In the genomic region with DNA sequence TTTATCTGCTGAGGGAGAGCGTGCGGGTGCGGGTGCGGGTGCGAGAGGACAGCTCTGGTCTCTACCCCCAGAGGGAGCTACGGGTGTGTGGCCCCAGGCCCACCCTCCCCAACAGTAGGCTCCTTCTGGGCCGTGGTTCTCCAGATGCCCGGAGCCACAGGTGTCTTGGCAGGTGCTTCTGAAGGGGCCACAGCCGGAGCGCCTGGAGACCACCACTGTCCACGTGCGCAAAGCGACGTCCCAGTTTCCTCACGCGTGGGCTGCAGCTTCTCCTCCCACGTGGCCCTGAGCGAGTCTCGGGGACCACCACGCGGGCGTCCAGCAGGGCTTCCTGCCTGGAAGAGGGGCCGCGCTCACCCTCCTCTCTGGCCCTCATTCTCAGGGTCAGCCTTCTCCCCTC, we compare ENCODE assay signal across 37 cellular contexts.
"Had no signal": no experiment of that assay in that cellular context is flagged by ENCODE, and none has a peak within 500 bp of the region (broad histone marks: within the 10 kb centered on the region; RNA-seq: fewer than 3 reads in every experiment).

No MANE protein-coding gene starts in this region.

- H3K9me3 ChIP-seq: adrenal gland, ascending aorta had no signal

- H3K4me3 Mint-ChIP-seq: activated B cell treated with CpG ODN at 0.5 μM for 24 hours; activated CD4-positive, alpha-beta memory T cell treated with anti-CD3 and anti-CD28 coated beads for 36 hours; activated CD4-positive, alpha-beta T cell treated with anti-CD3 and anti-CD28 coated beads, Interleukin-2, amount 10 ng/mL, durations not matched to agents 24 days and 14 days; activated CD8-positive, alpha-beta T cell treated with anti-CD3 and anti-CD28 coated beads for 36 hours; activated naive CD4-positive, alpha-beta T cell treated with anti-CD3 and anti-CD28 coated beads for 36 hours; activated naive CD8-positive, alpha-beta T cell treated with anti-CD3 and anti-CD28 coated beads for 36 hours; activated T-cell treated with anti-CD3 and anti-CD28 coated beads, Interleukin-2, amount 50 U/mL, for 4 hours; activated T-cell treated with anti-CD3 and anti-CD28 coated beads, Interleukin-2, amount 50 U/mL, for 72 hours; activated T-helper 1 cell treated with anti-CD3 and anti-CD28 coated beads, Interleukin-12 subunit alpha, Interleukin-12 subunit beta, Interleukin-2, Interleukin-4 antibody, amounts not matched to agents 30 ng/mL and 10 ng/mL and 1 ng/mL, durations not matched to agents 14 hours and 24 hours and 36 hours; activated T-helper 17 cell treated with anti-CD3 and anti-CD28 coated beads, Interleukin-2, amount 50 U/mL, for 72 hours; brain; central memory CD8-positive, alpha-beta T cell; T-helper 1 cell treated with Interleukin-12 subunit alpha and Interleukin-12 subunit beta and Interleukin-4 antibody, amounts not matched to agents 30 μg/mL and 1 μg/mL, for 36 hours; T-helper 2 cell treated with Interferon-gamma antibody and Interleukin-4, amounts not matched to agents 5 μg/mL and 100 μg/mL, for 36 hours had no signal

- H3K36me3 Mint-ChIP-seq: activated CD4-positive, alpha-beta memory T cell treated with anti-CD3 and anti-CD28 coated beads for 36 hours; activated naive CD4-positive, alpha-beta T cell treated with anti-CD3 and anti-CD28 coated beads, Interleukin-2, amount 50 U/mL, for 72 hours; activated naive CD8-positive, alpha-beta T cell treated with anti-CD3 and anti-CD28 coated beads for 36 hours; brain had no signal

- H3K27ac Mint-ChIP-seq: activated B cell treated with CpG ODN at 0.5 μM for 24 hours; activated CD4-positive, alpha-beta memory T cell treated with anti-CD3 and anti-CD28 coated beads for 36 hours; activated CD4-positive, alpha-beta T cell treated with anti-CD3 and anti-CD28 coated beads, Interleukin-2, amount 10 ng/mL, durations not matched to agents 24 days and 14 days; activated CD8-positive, alpha-beta T cell treated with anti-CD3 and anti-CD28 coated beads for 36 hours; activated naive CD4-positive, alpha-beta T cell treated with anti-CD3 and anti-CD28 coated beads for 36 hours; activated naive CD8-positive, alpha-beta T cell treated with anti-CD3 and anti-CD28 coated beads for 36 hours; activated T-cell treated with anti-CD3 and anti-CD28 coated beads, Interleukin-2, amount 50 U/mL, for 72 hours; activated T-helper 1 cell treated with anti-CD3 and anti-CD28 coated beads, Interleukin-12 subunit alpha, Interleukin-12 subunit beta, Interleukin-2, Interleukin-4 antibody, amounts not matched to agents 30 ng/mL and 10 ng/mL and 1 ng/mL, durations not matched to agents 14 hours and 24 hours and 36 hours; activated T-helper 17 cell treated with anti-CD3 and anti-CD28 coated beads, Interleukin-2, amount 50 U/mL, for 72 hours; brain; T-helper 1 cell treated with Interleukin-12 subunit alpha and Interleukin-12 subunit beta and Interleukin-4 antibody, amounts not matched to agents 30 μg/mL and 1 μg/mL, for 36 hours; T-helper 2 cell treated with Interferon-gamma antibody and Interleukin-4, amounts not matched to agents 5 μg/mL and 100 μg/mL, for 36 hours had no signal

- DNase-seq: activated B cell treated with CpG ODN at 0.5 μM for 24 hours; activated CD4-positive, alpha-beta memory T cell treated with anti-CD3 and anti-CD28 coated beads for 36 hours; activated CD4-positive, alpha-beta T cell treated with anti-CD3 and anti-CD28 coated beads for 4 hours; activated CD4-positive, alpha-beta T cell treated with anti-CD3 and anti-CD28 coated beads, Interleukin-2, amount 10 ng/mL, durations not matched to agents 24 days and 14 days; activated CD4-positive, alpha-beta T cell treated with anti-CD3 and anti-CD28 coated beads, Interleukin-2, amount 50 U/mL, for 1 hour; activated CD4-positive, alpha-beta T cell treated with anti-CD3 and anti-CD28 coated beads, Interleukin-2, amount 50 U/mL, for 4 hours; activated CD4-positive, CD25-positive, alpha-beta regulatory T cell treated with anti-CD3 and anti-CD28 coated beads, Interleukin-2, amount 50 U/mL, for 72 hours; activated CD8-positive, alpha-beta memory T cell treated with anti-CD3 and anti-CD28 coated beads, Interleukin-2, amount 50 U/mL, for 4 hours; activated CD8-positive, alpha-beta T cell treated with anti-CD3 and anti-CD28 coated beads for 36 hours; activated effector memory CD4-positive, alpha-beta T cell treated with anti-CD3 and anti-CD28 coated beads, Interleukin-2, amount 50 U/mL, for 16 hours; activated gamma-delta T cell treated with Interleukin-2 at 50 U/mL for 16 hours; activated naive CD4-positive, alpha-beta T cell; activated naive CD4-positive, alpha-beta T cell treated with anti-CD3 and anti-CD28 coated beads for 36 hours; activated naive CD4-positive, alpha-beta T cell treated with anti-CD3 and anti-CD28 coated beads, Interleukin-2, amount 50 U/mL, for 16 hours; activated naive CD8-positive, alpha-beta T cell treated with anti-CD3 and anti-CD28 coated beads for 36 hours; activated T-cell treated with anti-CD3 and anti-CD28 coated beads for 4 hours; activated T-cell treated with anti-CD3 and anti-CD28 coated beads, Interleukin-2, amount 50 U/mL, for 1 hour; activated T-cell treated with anti-CD3 and anti-CD28 coated beads, Interleukin-2, amount 50 U/mL, for 4 hours; activated T-cell treated with anti-CD3 and anti-CD28 coated beads, Interleukin-2, amount 50 U/mL, for 72 hours; adrenal gland; amniotic stem cell; caudate nucleus; T-helper 1 cell; T-helper 2 cell; T-helper 9 cell had no signal

- H3K4me1 Mint-ChIP-seq: activated B cell treated with CpG ODN at 0.5 μM for 24 hours; activated CD4-positive, alpha-beta T cell treated with anti-CD3 and anti-CD28 coated beads, Interleukin-2, amount 10 ng/mL, durations not matched to agents 24 days and 14 days; activated naive CD8-positive, alpha-beta T cell treated with anti-CD3 and anti-CD28 coated beads for 36 hours; activated T-helper 17 cell treated with anti-CD3 and anti-CD28 coated beads, Interleukin-2, amount 50 U/mL, for 72 hours; brain; central memory CD8-positive, alpha-beta T cell had no signal

- H3K27me3 ChIP-seq: ascending aorta, cardiac muscle cell had no signal

- ATAC-seq: activated CD8-positive, alpha-beta T cell treated with anti-CD3 and anti-CD28 coated beads for 36 hours; activated naive CD4-positive, alpha-beta T cell treated with anti-CD3 and anti-CD28 coated beads, Interleukin-2, amount 50 U/mL, for 72 hours; activated T-cell treated with anti-CD3 and anti-CD28 coated beads, Interleukin-2, amount 50 U/mL, for 4 hours; activated T-cell treated with anti-CD3 and anti-CD28 coated beads, Interleukin-2, amount 50 U/mL, for 72 hours; activated T-helper 17 cell treated with anti-CD3 and anti-CD28 coated beads, Interleukin-2, amount 50 U/mL, for 72 hours had no signal

- H3K27ac ChIP-seq: adrenal gland, ascending aorta, cardiac muscle cell, VCaP had no signal

- H3K4me3 ChIP-seq: adrenal gland, ascending aorta, cardiac muscle cell had no signal

- H3K4me1 ChIP-seq: adrenal gland, ascending aorta had no signal

- FAIRE-seq: bronchial epithelial cell, TTC549 had no signal

- H3K9me3 Mint-ChIP-seq: activated B cell treated with CpG ODN at 0.5 μM for 24 hours; activated CD4-positive, alpha-beta memory T cell treated with anti-CD3 and anti-CD28 coated beads for 36 hours; activated CD4-positive, alpha-beta T cell treated with anti-CD3 and anti-CD28 coated beads, Interleukin-2, amount 10 ng/mL, durations not matched to agents 24 days and 14 days; activated CD8-positive, alpha-beta T cell treated with anti-CD3 and anti-CD28 coated beads for 36 hours; activated naive CD4-positive, alpha-beta T cell treated with anti-CD3 and anti-CD28 coated beads for 36 hours; activated naive CD4-positive, alpha-beta T cell treated with anti-CD3 and anti-CD28 coated beads, Interleukin-2, amount 50 U/mL, for 72 hours; activated naive CD8-positive, alpha-beta T cell treated with anti-CD3 and anti-CD28 coated beads for 36 hours; activated T-cell treated with anti-CD3 and anti-CD28 coated beads, Interleukin-2, amount 50 U/mL, for 4 hours; activated T-cell treated with anti-CD3 and anti-CD28 coated beads, Interleukin-2, amount 50 U/mL, for 72 hours; activated T-helper 1 cell treated with anti-CD3 and anti-CD28 coated beads, Interleukin-12 subunit alpha, Interleukin-12 subunit beta, Interleukin-2, Interleukin-4 antibody, amounts not matched to agents 30 ng/mL and 10 ng/mL and 1 ng/mL, durations not matched to agents 14 hours and 24 hours and 36 hours; activated T-helper 17 cell treated with anti-CD3 and anti-CD28 coated beads, Interleukin-2, amount 50 U/mL, for 72 hours; brain; central memory CD8-positive, alpha-beta T cell; T-helper 1 cell treated with Interleukin-12 subunit alpha and Interleukin-12 subunit beta and Interleukin-4 antibody, amounts not matched to agents 30 μg/mL and 1 μg/mL, for 36 hours; T-helper 2 cell treated with Interferon-gamma antibody and Interleukin-4, amounts not matched to agents 5 μg/mL and 100 μg/mL, for 36 hours had no signal

- H3K36me3 ChIP-seq: adrenal gland, ascending aorta, cardiac muscle cell had no signal
